22 cellular contexts compared by ENCODE assay signal in the genomic region with DNA sequence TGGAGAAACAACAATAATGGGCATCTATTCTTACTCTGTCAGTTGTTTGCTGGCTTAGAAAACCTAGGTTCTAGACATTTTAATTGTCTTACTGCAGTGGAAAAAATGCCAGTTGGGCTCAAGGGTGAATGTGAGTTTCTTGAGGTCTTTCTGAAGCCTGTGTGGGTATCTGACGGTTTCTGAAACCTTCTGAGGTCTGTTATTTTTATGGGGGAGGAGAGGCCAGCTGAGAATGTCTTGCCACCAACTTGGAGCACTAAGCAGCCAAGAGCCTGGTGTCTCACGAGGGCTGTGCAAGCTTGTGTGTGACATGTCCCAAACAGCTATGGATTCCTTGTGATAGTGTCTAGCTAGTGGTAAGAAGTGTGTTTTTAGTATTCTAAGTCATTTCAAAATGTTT. TPM values are rescaled to one million over a fixed set of nuclear protein-coding genes. Genes with fewer than 3 reads are reported as not detected.
"Had no signal": no experiment of that assay in that cellular context is flagged by ENCODE, and none has a peak within 500 bp of the region (broad histone marks: within the 10 kb centered on the region; RNA-seq: fewer than 3 reads in every experiment).

No MANE protein-coding gene starts in this region.

- H3K36me3 Mint-ChIP-seq: natural killer cell had no signal

- H3K4me3 ChIP-seq: coronary artery, esophagus muscularis mucosa, hepatocyte, left lung, lung, suprapubic skin, tibial nerve, uterus had no signal

- H2AFZ ChIP-seq: hepatocyte had no signal

- H3K4me1 Mint-ChIP-seq: activated naive CD8-positive, alpha-beta T cell treated with anti-CD3 and anti-CD28 coated beads, Interleukin-2, amount 50 U/mL, for 24 hours; natural killer cell had no signal

- H3K4me1 ChIP-seq: esophagus muscularis mucosa, left lung, suprapubic skin, tibial nerve, uterus had no signal

- H3K4me3 Mint-ChIP-seq: activated naive CD8-positive, alpha-beta T cell treated with anti-CD3 and anti-CD28 coated beads, Interleukin-2, amount 50 U/mL, for 24 hours; natural killer cell; stimulated activated naive CD8-positive, alpha-beta T cell treated with anti-CD3 and anti-CD28 coated beads, Interleukin-15, Interleukin-2, amounts not matched to agents 100 ng/mL and 50 ng/mL, for 24 hours had no signal

- H3K9me3 Mint-ChIP-seq: activated naive CD8-positive, alpha-beta T cell treated with anti-CD3 and anti-CD28 coated beads, Interleukin-2, amount 50 U/mL, for 24 hours; natural killer cell; stimulated activated naive CD8-positive, alpha-beta T cell treated with anti-CD3 and anti-CD28 coated beads, Interleukin-15, Interleukin-2, amounts not matched to agents 100 ng/mL and 50 ng/mL, for 24 hours had no signal

- H3K27ac ChIP-seq: coronary artery, esophagus muscularis mucosa, hepatocyte, left lung, suprapubic skin, tibial nerve, uterus had no signal

- H3K79me2 ChIP-seq: hepatocyte had no signal

- DNase-seq: activated CD4-positive, alpha-beta T cell treated with anti-CD3 and anti-CD28 coated beads for 1 hour; activated CD4-positive, alpha-beta T cell treated with anti-CD3 and anti-CD28 coated beads, Interleukin-2, amount 50 U/mL, for 4 hours; activated gamma-delta T cell; activated naive CD4-positive, alpha-beta T cell treated with anti-CD3 and anti-CD28 coated beads, Interleukin-2, amount 50 U/mL, for 16 hours; activated naive CD8-positive, alpha-beta T cell treated with anti-CD3 and anti-CD28 coated beads, Interleukin-2, amount 50 U/mL, for 24 hours; cerebellar nuclear complex; glutamatergic neuron; kidney glomerular epithelial cell; natural killer cell; retina; stimulated activated CD4-positive, alpha-beta T cell treated with anti-CD3 and anti-CD28 coated beads, Interleukin-2, amount 100 ng/mL, for 48 hours; uterus had no signal

- H3K36me3 ChIP-seq: uterus had no signal

- H3K9me3 ChIP-seq: suprapubic skin, uterus had no signal

- H3K27me3 Mint-ChIP-seq: progenitor cell of endocrine pancreas had no signal

- H3K27ac Mint-ChIP-seq: activated naive CD8-positive, alpha-beta T cell treated with anti-CD3 and anti-CD28 coated beads, Interleukin-2, amount 50 U/mL, for 24 hours; natural killer cell; stimulated activated naive CD8-positive, alpha-beta T cell treated with anti-CD3 and anti-CD28 coated beads, Interleukin-15, Interleukin-2, amounts not matched to agents 100 ng/mL and 50 ng/mL, for 24 hours had no signal

- H3K27me3 ChIP-seq: esophagus muscularis mucosa, hepatocyte, left lung, suprapubic skin, tibial nerve, uterus had no signal

- ATAC-seq: activated naive CD8-positive, alpha-beta T cell treated with anti-CD3 and anti-CD28 coated beads, Interleukin-2, amount 50 U/mL, for 24 hours; left lung had no signal

- H3K4me2 ChIP-seq: hepatocyte had no signal

RNA-seq across cellular contexts. Expression of a gene that starts 24.2 kb away (rescaled TPM):
- total RNA-seq: esophagus muscularis mucosa, natural killer cell, osteoblast, uterus had no signal
